Comparison of ENCODE assay signal across 21 cellular contexts in genomic region chr4:25881187-25881586, GRCh38.
"Had no signal": no experiment of that assay in that cellular context is flagged by ENCODE, and none has a peak within 500 bp of the region (broad histone marks: within the 10 kb centered on the region; RNA-seq: fewer than 3 reads in every experiment).

No MANE protein-coding gene starts in this region.

- H3K4me1 ChIP-seq: body of pancreas had no signal

- H3K9me3 Mint-ChIP-seq: activated B cell treated with CpG ODN at 0.5 μM for 24 hours; activated CD4-positive, alpha-beta T cell treated with anti-CD3 and anti-CD28 coated beads, Interleukin-2, amount 10 ng/mL, durations not matched to agents 7 days and 5 days; nephron progenitor cell had no signal

- DNase-seq: activated B cell treated with CpG ODN at 0.5 μM for 24 hours; activated CD4-positive, alpha-beta T cell treated with anti-CD3 and anti-CD28 coated beads, Interleukin-2, amount 10 ng/mL, durations not matched to agents 7 days and 5 days; activated CD8-positive, alpha-beta memory T cell treated with anti-CD3 and anti-CD28 coated beads for 24 hours; activated gamma-delta T cell treated with Interleukin-2 at 50 U/mL for 16 hours; amygdala; body of pancreas; caudate nucleus; left cardiac atrium; lower lobe of right lung; nephron progenitor cell; stimulated activated CD4-positive, alpha-beta T cell treated with anti-CD3 and anti-CD28 coated beads, Interleukin-15, amount 100 ng/mL, for 24 hours; stimulated activated CD4-positive, alpha-beta T cell treated with anti-CD3 and anti-CD28 coated beads, Interleukin-4, amount 100 ng/mL, for 1 hour; stimulated activated CD8-positive, alpha-beta memory T cell treated with anti-CD3 and anti-CD28 coated beads, Interleukin-4, amount 100 ng/mL, for 48 hours had no signal

- H3K36me3 Mint-ChIP-seq: mesothelial cell of epicardium had no signal

- FAIRE-seq: colon, endometrium had no signal

- H3K36me3 ChIP-seq: lower lobe of right lung, right atrium auricular region, thoracic aorta had no signal

- H3K4me1 Mint-ChIP-seq: activated CD4-positive, alpha-beta T cell treated with anti-CD3 and anti-CD28 coated beads, Interleukin-2, amount 10 ng/mL, durations not matched to agents 7 days and 5 days had no signal

- H3K27ac ChIP-seq: body of pancreas, lower lobe of right lung, right atrium auricular region, skin epidermis, thoracic aorta had no signal

- H3K4me3 ChIP-seq: body of pancreas, lower lobe of right lung, right atrium auricular region, skin epidermis, thoracic aorta had no signal

- H3K27ac Mint-ChIP-seq: activated CD4-positive, alpha-beta T cell treated with anti-CD3 and anti-CD28 coated beads, Interleukin-2, amount 10 ng/mL, durations not matched to agents 7 days and 5 days; activated naive CD8-positive, alpha-beta T cell; nephron progenitor cell; progenitor cell of endocrine pancreas had no signal

- ATAC-seq: body of pancreas had no signal

- H3K4me3 Mint-ChIP-seq: activated CD4-positive, alpha-beta T cell treated with anti-CD3 and anti-CD28 coated beads, Interleukin-2, amount 10 ng/mL, durations not matched to agents 7 days and 5 days; activated naive CD8-positive, alpha-beta T cell; mesothelial cell of epicardium; nephron progenitor cell had no signal

- H3K9me3 ChIP-seq: body of pancreas, lower lobe of right lung, right atrium auricular region, thoracic aorta had no signal

- H3K27me3 Mint-ChIP-seq: activated B cell treated with CpG ODN at 0.5 μM for 24 hours had no signal

- H3K27me3 ChIP-seq: body of pancreas, right atrium auricular region had no signal
